18 cellular contexts compared by ENCODE assay signal in genomic region chr17:31050948-31051347, GRCh38. TPM values are rescaled to one million over a fixed set of nuclear protein-coding genes. Genes with fewer than 3 reads are reported as not detected.
DNase-seq lines count a peak whose midpoint lies in the region; ATAC-seq and TF ChIP-seq lines count a peak whose summit lies in the region.
"Had no signal": no experiment of that assay in that cellular context is flagged by ENCODE, and none has a peak within 500 bp of the region (broad histone marks: within the 10 kb centered on the region; RNA-seq: fewer than 3 reads in every experiment).

No MANE protein-coding gene starts in this region.

- H3K79me1 ChIP-seq in mesenchymal stem cell (replicated peaks; ENCODE audit: low read length, poor library complexity, severe bottlenecking), result no peaks in the 10 kb centered on the region

- peaks cover 29% of the 10 kb centered on the region for H3K27me3 Mint-ChIP-seq in HFFc6 (ENCODE audit: insufficient read depth)
- H3K27me3 Mint-ChIP-seq in dendritic cell treated with granulocyte-macrophage colony-stimulating factor and Interleukin-4, amounts not matched to agents 40 ng/mL and 50 ng/mL, for 4 days, result no peaks in the 10 kb centered on the region
- H3K27me3 Mint-ChIP-seq: CD4-positive, CD25-positive, alpha-beta regulatory T cell had no signal

- POLR2A ChIA-PET in PC-9 (lab: Charles Lee; ENCODE audit: unreplicated experiment), result no interaction called here

- H3K36me3 ChIP-seq in PC-9 (ENCODE audit: low read depth) (no peaks in the 10 kb centered on the region), mesenchymal stem cell (ENCODE audit: control insufficient read depth in 1 of 2, insufficient read depth in 2 of 2, low read depth in 1 of 2, low read length in 2 of 2) (peaks cover 0 to 5% of the 10 kb centered on the region in 2 experiments)
- H3K36me3 ChIP-seq: BE2C, Peyer's patch had no signal

- TF ChIP-seq CTCF in HFFc6 (IDR thresholded peaks at IDR 0.05), result no peak
- no peak for TF ChIP-seq CTCF in PC-9 (conservative IDR thresholded peaks at IDR 0.05)

- peaks cover 27% of the 10 kb centered on the region for H3K4me1 Mint-ChIP-seq in HFFc6 (ENCODE audit: low read depth)
- H3K4me1 Mint-ChIP-seq in dendritic cell treated with granulocyte-macrophage colony-stimulating factor and Interleukin-4, amounts not matched to agents 40 ng/mL and 50 ng/mL, for 4 days (ENCODE audit: low read depth), result peaks cover 36% of the 10 kb centered on the region

- in situ Hi-C loops in KBM-7 (cut with MboI; ENCODE audit: low pct_unique_long_range_greater_than_20kb, low sequenced_read_pairs), result no loop called here

- H3K79me2 ChIP-seq in PC-9 (ENCODE audit: low read depth), result no peaks in the 10 kb centered on the region

- no peak overlapping the region for H3K4me3 ChIP-seq in PC-9
- H3K4me3 ChIP-seq in mesenchymal stem cell (ENCODE audit: insufficient read depth in 1 of 2, low read depth in 1 of 2, low read length in 2 of 2), result no peak overlapping the region
- H3K4me3 ChIP-seq: Peyer's patch had no signal

- no peak for ATAC-seq in HG03159 (IDR thresholded peaks at IDR 0.05; ENCODE audit: unreplicated experiment)

- H3K27me3 ChIP-seq in PC-9 (ENCODE audit: insufficient read depth, low read depth), result no peaks in the 10 kb centered on the region
- H3K27me3 ChIP-seq in mesenchymal stem cell (ENCODE audit: control insufficient read depth in 1 of 2, insufficient read depth in 1 of 2, low read length in 2 of 2), result no peaks in the 10 kb centered on the region
- H3K27me3 ChIP-seq: BE2C, Peyer's patch had no signal

- H3K4me1 ChIP-seq in PC-9 (replicated peaks; ENCODE audit: insufficient read depth) (peaks cover 21% of the 10 kb centered on the region), mesenchymal stem cell (ENCODE audit: control insufficient read depth, insufficient read depth, low read depth, low read length) (peaks cover 10% of the 10 kb centered on the region)
- H3K4me1 ChIP-seq: BE2C, Peyer's patch had no signal

- H3K18ac ChIP-seq in mesenchymal stem cell (ENCODE audit: low read depth in 1 of 2, low read length in 2 of 2), result no peak overlapping the region

- DNase-seq in HFFc6 (no peak), PC-9 (no peak), mesenchymal stem cell (no peak), KBM-7 (no peak), NCI-H526 (lab: John Stamatoyannopoulos, UW) (no peak)
- DNase-seq: BE2C; CD4-positive, CD25-positive, alpha-beta regulatory T cell; EL; GF-D8; NCI-H1105; NCI-H2029 treated with DMSO at 0.1 percent for 48 hours; NCI-H446; NCI-H526 treated with DMSO at 0.1 percent for 48 hours; NK-92 treated with Interleukin-12 subunit alpha and Interleukin-12 subunit beta, amount 100 ng/mL, for 24 hours; Peyer's patch; Right ventricle myocardium superior had no signal

- peaks cover 23% of the 10 kb centered on the region for H3F3A ChIP-seq in PC-9 (ENCODE audit: insufficient read depth, low read depth)

- peaks cover 37% of the 10 kb centered on the region for H3K36me3 Mint-ChIP-seq in HFFc6 (ENCODE audit: low read depth)
- no peaks in the 10 kb centered on the region for H3K36me3 Mint-ChIP-seq in dendritic cell treated with granulocyte-macrophage colony-stimulating factor and Interleukin-4, amounts not matched to agents 40 ng/mL and 50 ng/mL, for 4 days (ENCODE audit: low read depth)

- H3K27ac ChIP-seq in PC-9 (peak overlapping the region; percentile 69; the same call in 1 of the 2 replicates), mesenchymal stem cell (ENCODE audit: low read length, poor library complexity, severe bottlenecking) (no peak overlapping the region)
- H3K27ac ChIP-seq: Peyer's patch had no signal

- H2BK15ac ChIP-seq in mesenchymal stem cell (ENCODE audit: low read depth, poor library complexity, severe bottlenecking), result peak overlapping the region; percentile 67

- no peak overlapping the region; the same call in 1 of the 2 replicates for H3K4me3 Mint-ChIP-seq in HFFc6
- H3K4me3 Mint-ChIP-seq in dendritic cell treated with granulocyte-macrophage colony-stimulating factor and Interleukin-4, amounts not matched to agents 40 ng/mL and 50 ng/mL, for 4 days, result no peak overlapping the region
- H3K4me3 Mint-ChIP-seq: CD4-positive, CD25-positive, alpha-beta regulatory T cell had no signal

- no peak overlapping the region for H3K4ac ChIP-seq in mesenchymal stem cell (ENCODE audit: low read depth in 1 of 2, low read length in 2 of 2)

- no peak overlapping the region for H3K23ac ChIP-seq in mesenchymal stem cell (ENCODE audit: low read length in 2 of 2)

- H3K9me3 Mint-ChIP-seq in HFFc6, result peaks cover 13% of the 10 kb centered on the region
- no peaks in the 10 kb centered on the region for H3K9me3 Mint-ChIP-seq in dendritic cell treated with granulocyte-macrophage colony-stimulating factor and Interleukin-4, amounts not matched to agents 40 ng/mL and 50 ng/mL, for 4 days
- H3K9me3 Mint-ChIP-seq: CD4-positive, CD25-positive, alpha-beta regulatory T cell had no signal

- H3K9ac ChIP-seq in mesenchymal stem cell (ENCODE audit: low read length), result no peak overlapping the region

- no TSS peak for BruUV-seq in PC-9 (replicated peaks; lab: Mats Ljungman, UMichigan)

- WGBS in mesenchymal stem cell, result 95% methylated on average over 8 of the region's 9 CpGs

- no peaks in the 10 kb centered on the region for H3K9me2 ChIP-seq in PC-9 (ENCODE audit: insufficient read depth)

- H2BK5ac ChIP-seq in mesenchymal stem cell (ENCODE audit: low read depth, low read length, poor library complexity, severe bottlenecking), result no peak overlapping the region

- peak overlapping the region; percentile 98 for H3K27ac Mint-ChIP-seq in HFFc6
- H3K27ac Mint-ChIP-seq in dendritic cell treated with granulocyte-macrophage colony-stimulating factor and Interleukin-4, amounts not matched to agents 40 ng/mL and 50 ng/mL, for 4 days, result peak overlapping the region; percentile 88

- H2BK120ac ChIP-seq in mesenchymal stem cell (ENCODE audit: low read depth, low read length), result no peak overlapping the region

- H3K14ac ChIP-seq in mesenchymal stem cell (ENCODE audit: low read length in 2 of 2), result no peak overlapping the region

- CTCF ChIA-PET in PC-9 (lab: Charles Lee), result no interaction called here

- H2AFZ ChIP-seq in PC-9, result no peak overlapping the region
- no peak overlapping the region for H2AFZ ChIP-seq in mesenchymal stem cell (ENCODE audit: low read depth, low read length)

- H3K4me2 ChIP-seq in PC-9 (no peak overlapping the region), mesenchymal stem cell (ENCODE audit: low read length, poor library complexity, severe bottlenecking) (no peak overlapping the region)

- no peaks in the 10 kb centered on the region for H4K20me1 ChIP-seq in PC-9 (ENCODE audit: insufficient read depth)

- no peak overlapping the region for H2BK12ac ChIP-seq in mesenchymal stem cell (ENCODE audit: low read length in 2 of 2)

- no peak overlapping the region for H4K8ac ChIP-seq in mesenchymal stem cell (ENCODE audit: low read length)

- no peaks in the 10 kb centered on the region for H3K9me3 ChIP-seq in PC-9 (ENCODE audit: insufficient read depth, low read depth)
- peaks cover 2% of the 10 kb centered on the region for H3K9me3 ChIP-seq in mesenchymal stem cell (ENCODE audit: control insufficient read depth, low read length)
- H3K9me3 ChIP-seq: BE2C, Peyer's patch had no signal

- peak overlapping the region; percentile 39 for H4K91ac ChIP-seq in mesenchymal stem cell (ENCODE audit: low read length)

- intact Hi-C loops in PC-9 (cut with micrococcal nuclease; ENCODE audit: unreplicated experiment), result no loop called here
- intact Hi-C loops in dendritic cell treated with granulocyte-macrophage colony-stimulating factor and Interleukin-4, amounts not matched to agents 40 ng/mL and 50 ng/mL, for 4 days (cut with micrococcal nuclease), result no loop called here

- H2AK5ac ChIP-seq in mesenchymal stem cell (ENCODE audit: low read length, severe bottlenecking), result no peak overlapping the region

RNA-seq across cellular contexts. Expression of gene NF1, which starts 43.8 kb away (rescaled TPM):
- 10 to 100 TPM; 45.0 to 62.6 (median 54.0) TPM for total RNA-seq in HFFc6 (2021; fragmentation: NEBNext Ultra II Directional; extraction: Animal tissue kit (Norgen Biotek cat#: 25700))
- 61.0 and 64.0 TPM in 2 replicates for total RNA-seq in PC-9 (2021)
- 22.2 TPM for polyA plus RNA-seq in mesenchymal stem cell (2013, experiment 1 of 2)
- 20.6 TPM for polyA plus RNA-seq in mesenchymal stem cell (2013, experiment 2 of 2)
